ENCODE assay signal across 29 cellular contexts in genomic region chr3:14588713-14589112, GRCh38. TPM values are rescaled to one million over a fixed set of nuclear protein-coding genes. Genes with fewer than 3 reads are reported as not detected.
"Had no signal": no experiment of that assay in that cellular context is flagged by ENCODE, and none has a peak within 500 bp of the region (broad histone marks: within the 10 kb centered on the region; RNA-seq: fewer than 3 reads in every experiment).

No MANE protein-coding gene starts in this region.

- H3K4me2 ChIP-seq: neural progenitor cell, smooth muscle cell had no signal

- ATAC-seq: natural killer cell; psoas muscle; right cardiac atrium; stimulated activated naive CD8-positive, alpha-beta T cell treated with anti-CD3 and anti-CD28 coated beads, Interleukin-15, amount 100 ng/mL, for 72 hours; stimulated activated naive CD8-positive, alpha-beta T cell treated with anti-CD3 and anti-CD28 coated beads, Interleukin-15, Interleukin-2, amounts not matched to agents 100 U/mL and 50 U/mL, for 24 hours had no signal

- H3K27ac ChIP-seq: neural progenitor cell, neutrophil, ovary, parathyroid adenoma, psoas muscle, right lobe of liver, skin epidermis, spleen, suprapubic skin, testis, tibial artery, transverse colon, vagina had no signal

- H3K27me3 ChIP-seq: neural progenitor cell, ovary, right lobe of liver, testis, transverse colon, vagina had no signal

- DNase-seq: naive thymus-derived CD4-positive, alpha-beta T cell; natural killer cell; nucleus accumbens; ovary; posterior cingulate gyrus; psoas muscle; right cardiac atrium; spleen; stimulated activated CD4-positive, alpha-beta T cell treated with anti-CD3 and anti-CD28 coated beads, Interleukin-12 subunit alpha, Interleukin-12 subunit beta, amount 100 ng/mL, for 4 hours; stimulated activated CD4-positive, alpha-beta T cell treated with anti-CD3 and anti-CD28 coated beads, Interleukin-1b, Interleukin-23, amount 100 ng/mL, for 48 hours; stimulated activated CD4-positive, alpha-beta T cell treated with anti-CD3 and anti-CD28 coated beads, Interleukin-4, amount 100 ng/mL, for 1 hour; stimulated activated CD4-positive, alpha-beta T cell treated with anti-CD3 and anti-CD28 coated beads, Interleukin-4, amount 100 ng/mL, for 4 hours; stimulated activated CD8-positive, alpha-beta memory T cell treated with anti-CD3 and anti-CD28 coated beads, Interleukin-4, amount 100 ng/mL, for 48 hours; stimulated activated naive CD4-positive, alpha-beta T cell; stimulated activated naive CD8-positive, alpha-beta T cell treated with anti-CD3 and anti-CD28 coated beads, Interleukin-15, amount 100 ng/mL, for 72 hours; stimulated activated naive CD8-positive, alpha-beta T cell treated with anti-CD3 and anti-CD28 coated beads, Interleukin-15, Interleukin-2, amounts not matched to agents 100 U/mL and 50 U/mL, for 24 hours; substantia nigra; testis; tibial artery; transverse colon had no signal

- H3K4me3 ChIP-seq: neural progenitor cell, ovary, psoas muscle, right lobe of liver, skin epidermis, smooth muscle cell, spleen, suprapubic skin, testis, tibial artery, transverse colon, vagina had no signal

- H3K9me3 ChIP-seq: neutrophil, ovary, psoas muscle, right lobe of liver, spleen, suprapubic skin, testis, tibial artery, transverse colon, vagina had no signal

- H2AFZ ChIP-seq: neural progenitor cell, parathyroid adenoma had no signal

- FAIRE-seq: urothelium cell line had no signal

- H3K4me1 ChIP-seq: neural progenitor cell, parathyroid adenoma, psoas muscle, spleen, suprapubic skin, testis, tibial artery, transverse colon, vagina had no signal

- H3K79me2 ChIP-seq: parathyroid adenoma had no signal

- H3K36me3 ChIP-seq: neural progenitor cell, neutrophil, ovary, right lobe of liver, spleen, suprapubic skin, tibial artery, transverse colon, vagina had no signal

RNA-seq across cellular contexts. Expression of gene GRIP2, which starts 48.6 kb away (rescaled TPM):
- total RNA-seq: naive thymus-derived CD4-positive, alpha-beta T cell; natural killer cell had no signal
- polyA plus RNA-seq: naive thymus-derived CD4-positive, alpha-beta T cell had no signal
